15 cellular contexts compared by ENCODE assay signal in genomic region chr22:31446767-31447166, GRCh38. TPM values are rescaled to one million over a fixed set of nuclear protein-coding genes. Genes with fewer than 3 reads are reported as not detected.
DNase-seq lines count a peak whose midpoint lies in the region; ATAC-seq and TF ChIP-seq lines count a peak whose summit lies in the region.
"Had no signal": no experiment of that assay in that cellular context is flagged by ENCODE, and none has a peak within 500 bp of the region (broad histone marks: within the 10 kb centered on the region; RNA-seq: fewer than 3 reads in every experiment).

No MANE protein-coding gene starts in this region.

- DNase-seq in left ventricle myocardium inferior (no peak), cardiac septum (ENCODE audit: low spot score) (no peak), MM.1S (no peak), left lobe of liver (ENCODE audit: low spot score) (no peak), glomerular visceral epithelial cell (ENCODE audit: extremely low spot score) (no peak)
- DNase-seq: CD8-positive, alpha-beta T cell; COR-L47; DMS153; DMS79 treated with DMSO at 0.1 percent for 48 hours; EL; HFFc6 had no signal

- no peaks in the 10 kb centered on the region for H4K20me1 ChIP-seq in MM.1S (ENCODE audit: insufficient read depth, low read length)

- H3K9me3 ChIP-seq in left ventricle myocardium inferior (replicated peaks) = no peaks in the 10 kb centered on the region
- no peaks in the 10 kb centered on the region for H3K9me3 ChIP-seq in MM.1S (replicated peaks; ENCODE audit: insufficient read depth, low read length)
- H3K9me3 ChIP-seq: HAP-1 had no signal

- H3F3A ChIP-seq in MM.1S (ENCODE audit: insufficient read depth, low read length) = peaks cover 26% of the 10 kb centered on the region

- no peak overlapping the region for H2AFZ ChIP-seq in MM.1S (ENCODE audit: low read length)
- H2AFZ ChIP-seq: GM23338 had no signal

- peaks cover 3% of the 10 kb centered on the region; the same call in 1 of the 2 replicates for H3K79me2 ChIP-seq in MM.1S (ENCODE audit: low read length)

- H3K4me1 ChIP-seq in left ventricle myocardium inferior = peaks cover 81% of the 10 kb centered on the region
- H3K4me1 ChIP-seq in MM.1S (ENCODE audit: low read length) = peaks cover 42% of the 10 kb centered on the region
- H3K4me1 ChIP-seq: HAP-1 had no signal

- TF ChIP-seq CTCF in left ventricle myocardium inferior (IDR thresholded peaks at IDR 0.05; ENCODE audit: borderline replicate concordance) (no peak), MM.1S (IDR thresholded peaks at IDR 0.05; ENCODE audit: low read length) (no peak)

- H3K27ac ChIP-seq in left ventricle myocardium inferior (replicated peaks) = peak overlapping the region; percentile 79
- H3K27ac ChIP-seq in MM.1S (ENCODE audit: low read length) = peak overlapping the region; percentile 60; the same call in 1 of the 2 replicates
- H3K27ac ChIP-seq: HL-60 had no signal

- peak overlapping the region; percentile 26; the same call in 1 of the 2 replicates for H3K9ac ChIP-seq in MM.1S (ENCODE audit: low read length)

- H3K9me2 ChIP-seq in MM.1S (replicated peaks; ENCODE audit: insufficient read depth, low read length) = no peaks in the 10 kb centered on the region

- H3K27me3 ChIP-seq in left ventricle myocardium inferior (ENCODE audit: low read depth) = no peaks in the 10 kb centered on the region
- no peaks in the 10 kb centered on the region for H3K27me3 ChIP-seq in MM.1S (replicated peaks; ENCODE audit: insufficient read depth, low read length)

- peak overlapping the region; percentile 61; the same call in 1 of the 2 replicates for H3K4me2 ChIP-seq in MM.1S (ENCODE audit: low read depth, low read length)
- H3K4me2 ChIP-seq: GM23338 had no signal

- ATAC-seq in left lobe of liver = peak; percentile 63
- no peak for ATAC-seq in HG02588 (IDR thresholded peaks at IDR 0.05; ENCODE audit: unreplicated experiment)
- ATAC-seq: CD8-positive, alpha-beta T cell; GM23338 had no signal

- no peak overlapping the region for H3K4me3 ChIP-seq in left ventricle myocardium inferior
- H3K4me3 ChIP-seq in MM.1S (ENCODE audit: low read length) = no peak overlapping the region
- H3K4me3 ChIP-seq: GM23338, HAP-1 had no signal

- intact Hi-C loops in left ventricle myocardium inferior (cut with micrococcal nuclease) = no loop called here
- intact Hi-C loops in cardiac septum (cut with DNase I) = no loop called here

- H3K36me3 ChIP-seq in left ventricle myocardium inferior = peaks cover 57% of the 10 kb centered on the region
- no peaks in the 10 kb centered on the region; the same call in 1 of the 2 replicates for H3K36me3 ChIP-seq in MM.1S (replicated peaks; ENCODE audit: insufficient read depth, low read length)

RNA-seq across cellular contexts. Expression of gene EIF4ENIF1, which starts 42.9 kb away (rescaled TPM):
- total RNA-seq in left ventricle myocardium inferior = 29.0 TPM
- 30.3 TPM for total RNA-seq in cardiac septum
- 8.9 TPM for total RNA-seq in left lobe of liver

RNA-seq across cellular contexts. Expression of gene DRG1, which starts 47.4 kb away (rescaled TPM):
- total RNA-seq in left ventricle myocardium inferior (58.0 TPM), cardiac septum (48.3 TPM), left lobe of liver (18.6 TPM)

RNA-seq across cellular contexts. Expression of gene SFI1, which starts 49.6 kb away (rescaled TPM):
- total RNA-seq in left ventricle myocardium inferior (6.8 TPM), cardiac septum (8.6 TPM), left lobe of liver (7.6 TPM)
